ENCODE assay signal across 25 cellular contexts in genomic region chr12:126837697-126838096, GRCh38.
"Had no signal": no experiment of that assay in that cellular context is flagged by ENCODE, and none has a peak within 500 bp of the region (broad histone marks: within the 10 kb centered on the region; RNA-seq: fewer than 3 reads in every experiment).

No MANE protein-coding gene starts in this region.

- H3K27ac ChIP-seq: colonic mucosa, coronary artery, dorsolateral prefrontal cortex, epithelial cell of prostate, esophagus muscularis mucosa, esophagus squamous epithelium, foreskin keratinocyte, gastrocnemius medialis, gastroesophageal sphincter, heart left ventricle, heart right ventricle, hepatocyte had no signal

- H3K36me3 ChIP-seq: colonic mucosa, esophagus muscularis mucosa, esophagus squamous epithelium, gastrocnemius medialis, gastroesophageal sphincter, heart left ventricle, heart right ventricle had no signal

- DNase-seq: colonic mucosa; cortex of kidney; dermis blood vessel endothelial cell; dorsolateral prefrontal cortex; effector CD4-positive, alpha-beta T cell; effector CD8-positive, alpha-beta T cell; effector memory CD4-positive, alpha-beta T cell; effector memory CD8-positive, alpha-beta T cell; erythroblast; esophagus squamous epithelium; foreskin fibroblast; foreskin keratinocyte; foreskin melanocyte; gastrocnemius medialis; glutamatergic neuron; head of caudate nucleus; heart left ventricle; heart right ventricle had no signal

- H3K4me3 ChIP-seq: colonic mucosa, coronary artery, dorsolateral prefrontal cortex, esophagus muscularis mucosa, esophagus squamous epithelium, gastrocnemius medialis, gastroesophageal sphincter, heart left ventricle, heart right ventricle, hepatocyte had no signal

- H3K9me3 ChIP-seq: colonic mucosa had no signal

- H3K4me3 Mint-ChIP-seq: dendritic cell treated with granulocyte-macrophage colony-stimulating factor and Interleukin-4, amounts not matched to agents 40 ng/mL and 50 ng/mL, for 4 days; effector memory CD8-positive, alpha-beta T cell had no signal

- H3K4me1 ChIP-seq: colonic mucosa, esophagus muscularis mucosa, esophagus squamous epithelium, foreskin keratinocyte, gastrocnemius medialis, gastroesophageal sphincter, heart left ventricle, heart right ventricle had no signal

- H3K79me2 ChIP-seq: hepatocyte had no signal

- H3K27me3 ChIP-seq: colonic mucosa, foreskin keratinocyte, gastrocnemius medialis, hepatocyte had no signal

- H3K27me3 Mint-ChIP-seq: dendritic cell treated with granulocyte-macrophage colony-stimulating factor and Interleukin-4, amounts not matched to agents 40 ng/mL and 50 ng/mL, for 4 days had no signal

- ATAC-seq: effector memory CD8-positive, alpha-beta T cell; esophagus mucosa; foreskin keratinocyte; gastrocnemius medialis; gastroesophageal sphincter; heart left ventricle; heart right ventricle had no signal

- H2AFZ ChIP-seq: hepatocyte had no signal

- H3K4me2 ChIP-seq: hepatocyte had no signal

- H3K27ac Mint-ChIP-seq: dendritic cell treated with granulocyte-macrophage colony-stimulating factor and Interleukin-4, amounts not matched to agents 40 ng/mL and 50 ng/mL, for 4 days; effector memory CD8-positive, alpha-beta T cell had no signal
